In genomic region chr17:47072881-47073280, GRCh38 we compare ENCODE assay signal across 13 cellular contexts.
DNase-seq lines count a peak whose midpoint lies in the region; ATAC-seq and TF ChIP-seq lines count a peak whose summit lies in the region.
"Had no signal": no experiment of that assay in that cellular context is flagged by ENCODE, and none has a peak within 500 bp of the region (broad histone marks: within the 10 kb centered on the region; RNA-seq: fewer than 3 reads in every experiment).

No MANE protein-coding gene starts in this region.

- POLR2A ChIA-PET in activated B cell treated with CpG ODN at 0.5 μM for 24 hours (lab: Charles Lee) = no interaction called here

- intact Hi-C loops in activated B cell treated with CpG ODN at 0.5 μM for 24 hours (cut with micrococcal nuclease) = no loop called here

- no peaks in the 10 kb centered on the region for H3K27me3 ChIP-seq in HL-60 (ENCODE audit: insufficient read depth, poor library complexity, severe bottlenecking)
- H3K27me3 ChIP-seq: neutrophil, tibial artery had no signal

- H3K4me3 Mint-ChIP-seq in activated B cell treated with CpG ODN at 0.5 μM for 24 hours (no peak overlapping the region), mesothelial cell of epicardium (no peak overlapping the region)
- H3K4me3 Mint-ChIP-seq: activated naive CD4-positive, alpha-beta T cell treated with anti-CD3 and anti-CD28 coated beads, Interleukin-2, amount 10 ng/mL, durations not matched to agents 7 days and 5 days had no signal

- peaks cover 14% of the 10 kb centered on the region for H3K36me3 Mint-ChIP-seq in activated B cell treated with CpG ODN at 0.5 μM for 24 hours (ENCODE audit: low read depth)
- H3K36me3 Mint-ChIP-seq in mesothelial cell of epicardium = peaks cover 2% of the 10 kb centered on the region

- H3K27ac ChIP-seq in HL-60 (replicated peaks) = no peak overlapping the region
- H3K27ac ChIP-seq: neutrophil, tibial artery had no signal

- DNase-seq in C1 segment of cervical spinal cord (lab: John Stamatoyannopoulos, UW) = peak in 8 of 14 donors; percentile 8 to 60 (median 33)
- DNase-seq in HL-60 (ENCODE audit: low read depth in 1 of 2, low spot score in 1 of 2) = peak; percentile 53 to 57
- DNase-seq in activated B cell treated with CpG ODN at 0.5 μM for 24 hours = no peak
- no peak for DNase-seq in mesothelial cell of epicardium (ENCODE audit: low spot score in 2 of 2, unreplicated experiment in 2 of 2)
- DNase-seq in RKO (ENCODE audit: low spot score) = no peak
- DNase-seq in activated CD4-positive, alpha-beta T cell treated with anti-CD3 and anti-CD28 coated beads, Interleukin-2, amount 50 U/mL, for 1 hour = no peak
- DNase-seq: activated CD4-positive, alpha-beta T cell treated with anti-CD3 and anti-CD28 coated beads for 1 hour; activated naive CD4-positive, alpha-beta T cell treated with anti-CD3 and anti-CD28 coated beads, Interleukin-2, amount 10 ng/mL, durations not matched to agents 7 days and 5 days had no signal

- TF ChIP-seq CTCF in HL-60 (IDR thresholded peaks at IDR 0.05; ENCODE audit: insufficient read depth, low read length) = no peak
- no peak for TF ChIP-seq CTCF in activated B cell treated with CpG ODN at 0.5 μM for 24 hours (IDR thresholded peaks at IDR 0.05)
- no peak for TF ChIP-seq CTCF in mesothelial cell of epicardium (IDR thresholded peaks at IDR 0.05; ENCODE audit: unreplicated experiment)

- ATAC-seq in activated B cell treated with CpG ODN at 0.5 μM for 24 hours (ENCODE audit: low read depth) = no peak
- ATAC-seq in HG03039 (IDR thresholded peaks at IDR 0.05; ENCODE audit: unreplicated experiment) = no peak
- no peak for ATAC-seq in GM21529 (IDR thresholded peaks at IDR 0.05; ENCODE audit: unreplicated experiment)
- ATAC-seq: Panc1 had no signal

- no peak overlapping the region for H3K4me3 ChIP-seq in HL-60 (replicated peaks; ENCODE audit: insufficient read depth, low read length)
- H3K4me3 ChIP-seq: tibial artery had no signal

- H3K27me3 Mint-ChIP-seq in activated B cell treated with CpG ODN at 0.5 μM for 24 hours (no peaks in the 10 kb centered on the region), mesothelial cell of epicardium (ENCODE audit: low read depth) (no peaks in the 10 kb centered on the region)
- H3K27me3 Mint-ChIP-seq: activated naive CD4-positive, alpha-beta T cell treated with anti-CD3 and anti-CD28 coated beads, Interleukin-2, amount 10 ng/mL, durations not matched to agents 7 days and 5 days had no signal

- CTCF ChIA-PET in activated B cell treated with CpG ODN at 0.5 μM for 24 hours (lab: Charles Lee) = no interaction called here

- H3K27ac Mint-ChIP-seq in activated B cell treated with CpG ODN at 0.5 μM for 24 hours = peak overlapping the region; percentile 7
- peak overlapping the region; percentile 13 for H3K27ac Mint-ChIP-seq in mesothelial cell of epicardium
- H3K27ac Mint-ChIP-seq: activated naive CD4-positive, alpha-beta T cell treated with anti-CD3 and anti-CD28 coated beads, Interleukin-2, amount 10 ng/mL, durations not matched to agents 7 days and 5 days had no signal

- H3K9me3 Mint-ChIP-seq in activated B cell treated with CpG ODN at 0.5 μM for 24 hours = no peaks in the 10 kb centered on the region
- H3K9me3 Mint-ChIP-seq in mesothelial cell of epicardium = no peaks in the 10 kb centered on the region

- H3K4me1 Mint-ChIP-seq in activated B cell treated with CpG ODN at 0.5 μM for 24 hours (peaks cover 28% of the 10 kb centered on the region), mesothelial cell of epicardium (no peaks in the 10 kb centered on the region)

Comparison
In these comparisons a context has a peak if more than half of its experiments do, and no peak if none do; other contexts are left out.
1. DNase-seq: peak in C1 segment of cervical spinal cord (8 of 14) and HL-60 (2 of 2); none in activated B cell treated with CpG ODN at 0.5 μM for 24 hours (single experiment), mesothelial cell of epicardium (0 of 2), RKO (single experiment) and activated CD4-positive, alpha-beta T cell treated with anti-CD3 and anti-CD28 coated beads, Interleukin-2, amount 50 U/mL, for 1 hour (single experiment).